ENCODE assay signal across 7 cellular contexts in genomic region chr5:10249948-10250803, GRCh38.
DNase-seq lines count a peak whose midpoint lies in the region; ATAC-seq and FAIRE-seq lines count a peak whose summit lies in the region.

CCT5 (plus strand) TSS chr5:10250280; CDS start chr5:10250341, 61 bp downstream.

- DNase-seq in GM18507 (ENCODE audit: extremely low spot score, insufficient read length, low read depth) = peak; percentile 94
- DNase-seq in NCI-H2029 treated with DMSO at 0.1 percent for 48 hours (lab: John Stamatoyannopoulos, UW) = peak; percentile 92
- peak; percentile 79 for DNase-seq in T-helper 9 cell
- peak; percentile 98 for DNase-seq in astrocyte of the hippocampus (ENCODE audit: low read depth, low spot score)
- peak; percentile 89 to 97 for DNase-seq in hippocampal formation (lab: John Stamatoyannopoulos, UW)
- peak; percentile 98 for DNase-seq in retina

- peak; percentile 87 for FAIRE-seq in GM18507 (lab: Jason Lieb, UNC)

- peak; percentile 78 for ATAC-seq in HG02981 (IDR thresholded peaks at IDR 0.05; ENCODE audit: unreplicated experiment)

Comparison
In these comparisons a context has a peak if more than half of its experiments do, and no peak if none do; other contexts are left out.
1. Peak in every context shown above with its lines: DNase-seq and ATAC-seq.